ENCODE assay signal across 1 cellular context in genomic region chr4:57211131-57211530, GRCh38.
TF ChIP-seq lines count a peak whose summit lies in the region.

No MANE protein-coding gene starts in this region.

TF ChIP-seq in GM23338, 12 proteins besides CTCF, POLR2A, EP300 and RAD21 (continued from another document):
- TF ChIP-seq ETS1 (IDR thresholded peaks at IDR 0.05) (no peak), REST (IDR thresholded peaks at IDR 0.05; ENCODE audit: unreplicated experiment) (no peak), CREB1 (CRISPR knock-in tag; IDR thresholded peaks at IDR 0.05; ENCODE audit: low read depth) (no peak), EZH2 (IDR thresholded peaks at IDR 0.05; ENCODE audit: low read depth, unreplicated experiment) (no peak)
TF ChIP-seq in GM23338: peak in this region for 0.
